11 cellular contexts compared by ENCODE assay signal in genomic region chr2:143452817-143453462, GRCh38.
DNase-seq lines count a peak whose midpoint lies in the region; ATAC-seq and TF ChIP-seq lines count a peak whose summit lies in the region.
"Had no signal": no experiment of that assay in that cellular context is flagged by ENCODE, and none has a peak within 500 bp of the region (broad histone marks: within the 10 kb centered on the region; RNA-seq: fewer than 3 reads in every experiment).

No MANE protein-coding gene starts in this region.

- DNase-seq in activated naive CD4-positive, alpha-beta T cell treated with Interleukin-2 at 50 U/mL for 16 hours = peak; percentile 35
- no peak for DNase-seq in activated naive CD4-positive, alpha-beta T cell treated with anti-CD3 and anti-CD28 coated beads, Interleukin-2, amount 50 U/mL, for 16 hours
- DNase-seq in activated effector memory CD4-positive, alpha-beta T cell treated with Interleukin-2 at 50 U/mL for 16 hours = peak; percentile 16
- peak; percentile 16 for DNase-seq in stimulated activated naive CD8-positive, alpha-beta T cell treated with anti-CD3 and anti-CD28 coated beads, Interleukin-15, Interleukin-2, amounts not matched to agents 100 U/mL and 50 U/mL, for 24 hours
- DNase-seq in tibial artery (no peak), amniotic stem cell (lab: John Stamatoyannopoulos, UW) (no peak), HAP-1 (ENCODE audit: low spot score in 2 of 2) (no peak)
- DNase-seq: mesenchymal stem cell had no signal

- H3K4me3 ChIP-seq in tibial artery (no peak overlapping the region), HAP-1 (no peak overlapping the region)
- H3K4me3 ChIP-seq: gastroesophageal sphincter, right atrium auricular region had no signal

- H3K9me3 ChIP-seq in tibial artery (no peaks in the 10 kb centered on the region), HAP-1 (no peaks in the 10 kb centered on the region)
- H3K9me3 ChIP-seq: gastroesophageal sphincter, right atrium auricular region had no signal

- intact Hi-C loops in tibial artery (cut with DNase I; ENCODE audit: low total_unique reads) = no loop called here

- in situ Hi-C loops in HAP-1 (cut with MboI; ENCODE audit: low sequenced_read_pairs) = no loop called here

- H3K36me3 ChIP-seq in tibial artery (no peaks in the 10 kb centered on the region), HAP-1 (replicated peaks) (no peaks in the 10 kb centered on the region)
- H3K36me3 ChIP-seq: gastroesophageal sphincter, right atrium auricular region had no signal

- H3K4me1 ChIP-seq in tibial artery (peaks cover 0 to 33% (median 3%) of the 10 kb centered on the region in 4 donors), HAP-1 (peaks cover 22% of the 10 kb centered on the region)
- H3K4me1 ChIP-seq: gastroesophageal sphincter, right atrium auricular region had no signal

- ATAC-seq in HG03378 (IDR thresholded peaks at IDR 0.05; ENCODE audit: unreplicated experiment) = peak; percentile 85
- peak; percentile 77 for ATAC-seq in stimulated activated naive CD8-positive, alpha-beta T cell treated with anti-CD3 and anti-CD28 coated beads, Interleukin-15, Interleukin-2, amounts not matched to agents 100 U/mL and 50 U/mL, for 24 hours
- ATAC-seq: gastroesophageal sphincter had no signal

- no peaks in the 10 kb centered on the region for H3K27me3 ChIP-seq in tibial artery
- no peaks in the 10 kb centered on the region for H3K27me3 ChIP-seq in HAP-1 (ENCODE audit: low read depth)
- H3K27me3 ChIP-seq: gastroesophageal sphincter, right atrium auricular region had no signal

- no peak overlapping the region for H3K27ac ChIP-seq in tibial artery
- H3K27ac ChIP-seq: gastroesophageal sphincter, right atrium auricular region had no signal

- no peak for TF ChIP-seq CTCF in tibial artery (IDR thresholded peaks at IDR 0.05)

Comparison
In these comparisons a context has a peak if more than half of its experiments do, and no peak if none do; other contexts are left out.
1. DNase-seq: peak in activated naive CD4-positive, alpha-beta T cell treated with Interleukin-2 at 50 U/mL for 16 hours (single experiment), activated effector memory CD4-positive, alpha-beta T cell treated with Interleukin-2 at 50 U/mL for 16 hours (single experiment) and stimulated activated naive CD8-positive, alpha-beta T cell treated with anti-CD3 and anti-CD28 coated beads, Interleukin-15, Interleukin-2, amounts not matched to agents 100 U/mL and 50 U/mL, for 24 hours (single experiment); none in activated naive CD4-positive, alpha-beta T cell treated with anti-CD3 and anti-CD28 coated beads, Interleukin-2, amount 50 U/mL, for 16 hours (single experiment), tibial artery (0 of 2), amniotic stem cell (single experiment) and HAP-1 (0 of 2).